19 cellular contexts compared by ENCODE assay signal in genomic region chr21:14740692-14741091, GRCh38.
"Had no signal": no experiment of that assay in that cellular context is flagged by ENCODE, and none has a peak within 500 bp of the region (broad histone marks: within the 10 kb centered on the region; RNA-seq: fewer than 3 reads in every experiment).

No MANE protein-coding gene starts in this region.

- ATAC-seq: activated CD4-positive, CD25-positive, alpha-beta regulatory T cell treated with anti-CD3 and anti-CD28 coated beads, Interleukin-2, amount 50 U/mL, for 24 hours; activated T-helper 17 cell treated with anti-CD3 and anti-CD28 coated beads, Interleukin-2, amount 50 U/mL, for 72 hours; natural killer cell treated with Interleukin-12 subunit alpha and Interleukin-12 subunit beta and Interleukin-15 and Interleukin-18, amount 100 ng/mL, for 72 hours; stimulated activated effector memory CD8-positive, alpha-beta T cell treated with anti-CD3 and anti-CD28 coated beads, Interleukin-12 subunit alpha, Interleukin-12 subunit beta, amount 100 ng/mL, for 72 hours had no signal

- H3K27ac ChIP-seq: dorsolateral prefrontal cortex, esophagus muscularis mucosa had no signal

- DNase-seq: activated CD4-positive, alpha-beta T cell treated with anti-CD3 and anti-CD28 coated beads, Interleukin-2, amount 50 U/mL, for 1 hour; activated CD8-positive, alpha-beta memory T cell treated with anti-CD3 and anti-CD28 coated beads for 24 hours; activated naive CD4-positive, alpha-beta T cell treated with Interleukin-2 at 50 U/mL for 16 hours; aorta; dorsolateral prefrontal cortex; foreskin fibroblast; glutamatergic neuron; hypothalamus; kidney glomerular epithelial cell; nucleus accumbens; posterior cingulate gyrus; retina; stimulated activated CD4-positive, alpha-beta T cell treated with anti-CD3 and anti-CD28 coated beads, Interleukin-12 subunit alpha, Interleukin-12 subunit beta, amount 100 ng/mL, for 4 hours; stimulated activated CD4-positive, alpha-beta T cell treated with anti-CD3 and anti-CD28 coated beads, Interleukin-2, amount 100 ng/mL, for 24 hours had no signal

- H3K4me3 ChIP-seq: dorsolateral prefrontal cortex, esophagus muscularis mucosa had no signal
